Comparison of ENCODE assay signal across 11 cellular contexts in genomic region chr1:228978486-228979324, GRCh38.
DNase-seq lines count a peak whose midpoint lies in the region; ATAC-seq, FAIRE-seq and TF ChIP-seq lines count a peak whose summit lies in the region.
"Had no signal": no experiment of that assay in that cellular context is flagged by ENCODE, and none has a peak within 500 bp of the region (broad histone marks: within the 10 kb centered on the region; RNA-seq: fewer than 3 reads in every experiment).

No MANE protein-coding gene starts in this region.

- DNase-seq in left ventricle myocardium inferior (peak; percentile 38), pons (ENCODE audit: low spot score) (peak; percentile 38), GM12891 (ENCODE audit: insufficient read length, low spot score) (no peak), NCI-H128 (lab: John Stamatoyannopoulos, UW; ENCODE audit: unreplicated experiment) (no peak)
- DNase-seq: activated T-cell treated with anti-CD3 and anti-CD28 coated beads, Interleukin-2, amount 50 U/mL, for 72 hours; CD4-positive, alpha-beta T cell had no signal

- no peak for ATAC-seq in HG03469 (IDR thresholded peaks at IDR 0.05; ENCODE audit: unreplicated experiment)
- ATAC-seq in HG03521 (IDR thresholded peaks at IDR 0.05; ENCODE audit: unreplicated experiment) = no peak
- ATAC-seq: activated T-cell treated with anti-CD3 and anti-CD28 coated beads, Interleukin-2, amount 50 U/mL, for 72 hours had no signal

- H3K27me3 ChIP-seq in left ventricle myocardium inferior (ENCODE audit: low read depth) = no peaks in the 10 kb centered on the region

- peak overlapping the region; percentile 0 for H3K4me3 ChIP-seq in left ventricle myocardium inferior

- FAIRE-seq in GM12891 (lab: Jason Lieb, UNC) = no peak
- FAIRE-seq: RCC 7860 had no signal

- H3K36me3 ChIP-seq in left ventricle myocardium inferior = no peaks in the 10 kb centered on the region

- intact Hi-C loops in left ventricle myocardium inferior (cut with micrococcal nuclease) = no loop called here

- no peaks in the 10 kb centered on the region for H3K9me3 ChIP-seq in left ventricle myocardium inferior (replicated peaks)

- TF ChIP-seq CTCF in C4-2B (conservative IDR thresholded peaks at IDR 0.05) = no peak
- TF ChIP-seq CTCF in VCaP (conservative IDR thresholded peaks at IDR 0.05) = no peak
- TF ChIP-seq CTCF in left ventricle myocardium inferior (IDR thresholded peaks at IDR 0.05; ENCODE audit: borderline replicate concordance) = no peak

- no peak for TF ChIP-seq POLR2A in GM12891 (IDR thresholded peaks at IDR 0.05; ENCODE audit: low read depth, low read length)

- H3K27ac ChIP-seq in C4-2B (peak overlapping the region; percentile 66), VCaP (peak overlapping the region; percentile 14; the same call in 1 of the 2 replicates), left ventricle myocardium inferior (replicated peaks) (no peak overlapping the region)

- peaks cover 19% of the 10 kb centered on the region for H3K4me1 ChIP-seq in left ventricle myocardium inferior

TF ChIP-seq in GM12891, 5 proteins besides CTCF, POLR2A, EP300 and RAD21:
- TF ChIP-seq TAF1 (IDR thresholded peaks at IDR 0.05; ENCODE audit: low read depth, low read length) (no peak), PAX5 (IDR thresholded peaks at IDR 0.05; ENCODE audit: insufficient read depth, low read length, severe bottlenecking) (no peak), SPI1 (IDR thresholded peaks at IDR 0.05; ENCODE audit: low read depth, low read length) (no peak), POLR2AphosphoS5 (IDR thresholded peaks at IDR 0.05; ENCODE audit: low read depth, low read length) (no peak)

Comparison
In these comparisons a context has a peak if more than half of its experiments do, and no peak if none do; other contexts are left out.
1. DNase-seq: peak in left ventricle myocardium inferior (single experiment) and pons (single experiment); none in GM12891 (single experiment) and NCI-H128 (single experiment).